In the genomic region with DNA sequence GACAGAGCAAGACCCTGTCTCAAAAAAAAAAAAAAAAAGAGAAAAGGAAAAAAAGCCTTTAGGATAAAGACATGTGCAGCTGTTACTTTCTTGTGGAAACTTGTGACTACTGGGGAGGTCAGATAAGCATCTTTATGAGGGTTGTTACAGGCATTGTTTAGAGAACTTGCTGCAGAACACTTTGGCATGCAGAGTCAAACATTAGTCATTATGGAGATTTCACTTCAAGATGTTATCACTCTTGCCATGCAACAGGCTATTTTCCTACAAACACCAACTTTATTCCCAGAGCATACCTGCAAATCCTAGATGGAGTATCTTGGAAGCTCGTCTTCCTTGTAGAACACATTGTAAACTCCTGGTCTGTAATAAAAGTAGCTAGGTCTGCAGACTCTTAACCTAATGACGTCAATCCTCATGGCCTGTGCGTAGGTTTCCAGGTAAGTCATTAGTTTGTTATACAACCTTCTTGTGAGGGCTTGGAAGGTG, we compare ENCODE assay signal across 13 cellular contexts. TPM values are rescaled to one million over a fixed set of nuclear protein-coding genes. Genes with fewer than 3 reads are reported as not detected.
DNase-seq lines count a peak whose midpoint lies in the region; ATAC-seq and TF ChIP-seq lines count a peak whose summit lies in the region.
"Had no signal": no experiment of that assay in that cellular context is flagged by ENCODE, and none has a peak within 500 bp of the region (broad histone marks: within the 10 kb centered on the region; RNA-seq: fewer than 3 reads in every experiment).

No MANE protein-coding gene starts in this region.

- no peak for ATAC-seq in GM18858 (IDR thresholded peaks at IDR 0.05; ENCODE audit: unreplicated experiment)

- no peaks in the 10 kb centered on the region for H3K27me3 ChIP-seq in A673 (replicated peaks; ENCODE audit: insufficient read depth, low read depth, low read length, poor library complexity)
- H3K27me3 ChIP-seq in HAP-1 (ENCODE audit: low read depth) = no peaks in the 10 kb centered on the region; the same call in 1 of the 2 replicates
- no peaks in the 10 kb centered on the region for H3K27me3 ChIP-seq in adipocyte (replicated peaks; ENCODE audit: control insufficient read depth, insufficient read depth, low read length)

- peak; percentile 43 for DNase-seq in A673 (ENCODE audit: low spot score)
- peak; percentile 31 to 95 for DNase-seq in HAP-1 (ENCODE audit: low spot score in 2 of 2)
- peak; percentile 73 for DNase-seq in adipocyte (ENCODE audit: low read depth)
- peak; percentile 81 for DNase-seq in iris pigment epithelial cell (ENCODE audit: low read depth)
- no peak for DNase-seq in activated CD8-positive, alpha-beta memory T cell treated with anti-CD3 and anti-CD28 coated beads, Interleukin-2, amount 50 U/mL, for 48 hours
- DNase-seq in activated CD4-positive, alpha-beta T cell treated with anti-CD3 and anti-CD28 coated beads, Interleukin-2, amount 10 ng/mL, durations not matched to agents 7 days and 5 days = no peak
- no peak for DNase-seq in CD14-positive monocyte (ENCODE audit: low spot score)
- DNase-seq: activated effector memory CD4-positive, alpha-beta T cell treated with anti-CD3 and anti-CD28 coated beads, Interleukin-2, amount 50 U/mL, for 16 hours; effector memory CD4-positive, alpha-beta T cell; NCI-H1048; NCI-H82; posterior cingulate gyrus had no signal

- BruUV-seq in A673 (replicated peaks; lab: Mats Ljungman, UMichigan) = no TSS peak

- H3K9ac ChIP-seq in adipocyte (ENCODE audit: low read length) = no peak overlapping the region

- H3K4me3 ChIP-seq in A673 (ENCODE audit: low read depth, low read length, poor library complexity, severe bottlenecking) (no peak overlapping the region), HAP-1 (no peak overlapping the region), adipocyte (ENCODE audit: low read length) (no peak overlapping the region)

- in situ Hi-C loops in HAP-1 (cut with MboI; ENCODE audit: low sequenced_read_pairs) = no loop called here

- TF ChIP-seq CTCF in A673 (conservative IDR thresholded peaks at IDR 0.05; ENCODE audit: low read depth, low read length) (no peak), CD14-positive monocyte (IDR thresholded peaks at IDR 0.05) (no peak)

- H3K27ac ChIP-seq in A673 (ENCODE audit: low read depth, low read length, poor library complexity, severe bottlenecking) = no peak overlapping the region

- H3K4me1 ChIP-seq in A673 (ENCODE audit: insufficient read depth, low read length, poor library complexity, severe bottlenecking) (no peaks in the 10 kb centered on the region), HAP-1 (peaks cover 12% of the 10 kb centered on the region), adipocyte (ENCODE audit: control insufficient read depth, insufficient read depth, low read length) (no peaks in the 10 kb centered on the region)

- no peak overlapping the region for H3K27ac Mint-ChIP-seq in activated CD4-positive, alpha-beta T cell treated with anti-CD3 and anti-CD28 coated beads, Interleukin-2, amount 10 ng/mL, durations not matched to agents 7 days and 5 days
- no peak overlapping the region for H3K27ac Mint-ChIP-seq in CD14-positive monocyte

- no peaks in the 10 kb centered on the region for H3K4me1 Mint-ChIP-seq in activated CD4-positive, alpha-beta T cell treated with anti-CD3 and anti-CD28 coated beads, Interleukin-2, amount 10 ng/mL, durations not matched to agents 7 days and 5 days
- no peaks in the 10 kb centered on the region for H3K4me1 Mint-ChIP-seq in CD14-positive monocyte

- H3K9me3 Mint-ChIP-seq in activated CD4-positive, alpha-beta T cell treated with anti-CD3 and anti-CD28 coated beads, Interleukin-2, amount 10 ng/mL, durations not matched to agents 7 days and 5 days = no peaks in the 10 kb centered on the region
- H3K9me3 Mint-ChIP-seq in CD14-positive monocyte = peaks cover 0 to 4% (median 1%) of the 10 kb centered on the region in 7 donors

- no peaks in the 10 kb centered on the region for H3K9me3 ChIP-seq in A673 (ENCODE audit: low read depth, low read length, poor library complexity, severe bottlenecking)
- H3K9me3 ChIP-seq in HAP-1 = no peaks in the 10 kb centered on the region
- H3K9me3 ChIP-seq in adipocyte (ENCODE audit: control insufficient read depth, low read length) = no peaks in the 10 kb centered on the region

- H3K4me3 Mint-ChIP-seq in activated CD4-positive, alpha-beta T cell treated with anti-CD3 and anti-CD28 coated beads, Interleukin-2, amount 10 ng/mL, durations not matched to agents 7 days and 5 days = no peak overlapping the region
- H3K4me3 Mint-ChIP-seq in CD14-positive monocyte = no peak overlapping the region

- H3K27me3 Mint-ChIP-seq in activated CD4-positive, alpha-beta T cell treated with anti-CD3 and anti-CD28 coated beads, Interleukin-2, amount 10 ng/mL, durations not matched to agents 7 days and 5 days = no peaks in the 10 kb centered on the region
- H3K27me3 Mint-ChIP-seq in CD14-positive monocyte (ENCODE audit: low read depth in 3 of 3) = peaks cover 0 to 3% (median 0%) of the 10 kb centered on the region in 3 donors

- POLR2A ChIA-PET in A673 (lab: Charles Lee; ENCODE audit: low non-redundant PET) = no interaction called here
- POLR2A ChIA-PET in activated CD4-positive, alpha-beta T cell treated with anti-CD3 and anti-CD28 coated beads, Interleukin-2, amount 10 ng/mL, durations not matched to agents 7 days and 5 days (lab: Charles Lee) = no interaction called here

- H3K36me3 Mint-ChIP-seq in activated CD4-positive, alpha-beta T cell treated with anti-CD3 and anti-CD28 coated beads, Interleukin-2, amount 10 ng/mL, durations not matched to agents 7 days and 5 days (ENCODE audit: low read depth) = peaks cover 16% of the 10 kb centered on the region
- H3K36me3 Mint-ChIP-seq in CD14-positive monocyte = peaks cover 3 to 5% of the 10 kb centered on the region in 2 donors

- intact Hi-C loops in A673 (cut with micrococcal nuclease; ENCODE audit: unreplicated experiment) = no loop called here
- intact Hi-C loops in CD14-positive monocyte (cut with micrococcal nuclease) = no loop called here

- H3K36me3 ChIP-seq in A673 (ENCODE audit: insufficient read depth, low read length, poor library complexity, severe bottlenecking) (no peaks in the 10 kb centered on the region), HAP-1 (replicated peaks) (no peaks in the 10 kb centered on the region; the same call in 1 of the 2 replicates), adipocyte (ENCODE audit: control insufficient read depth, insufficient read depth, low read length, severe bottlenecking) (peaks cover 3% of the 10 kb centered on the region)

- CTCF ChIA-PET in A673 (lab: Charles Lee) = no interaction called here
- CTCF ChIA-PET in activated CD4-positive, alpha-beta T cell treated with anti-CD3 and anti-CD28 coated beads, Interleukin-2, amount 10 ng/mL, durations not matched to agents 7 days and 5 days (lab: Charles Lee) = interaction anchor here (1.0 to 1.2 kb wide), 2 partner anchors 12 to 34 kb away, joined by 3 to 5 read pairs; no protein-coding TSS in a partner anchor

RNA-seq across cellular contexts. Expression of a gene that starts 36.3 kb away (rescaled TPM):
- total RNA-seq in A673 (2021) = 19.0 and 23.6 TPM in 2 replicates
- total RNA-seq in activated CD4-positive, alpha-beta T cell treated with anti-CD3 and anti-CD28 coated beads, Interleukin-2, amount 10 ng/mL, durations not matched to agents 7 days and 5 days = 10 to 100 TPM; 17.5 to 20.7 TPM
- polyA plus RNA-seq in CD14-positive monocyte = 1 to 10 TPM; 2.1 to 3.6 TPM

RNA-seq across cellular contexts. Expression of a gene that starts 49.9 kb away (rescaled TPM):
- 12.8 and 13.5 TPM in 2 replicates for total RNA-seq in A673 (2021)
- total RNA-seq in activated CD4-positive, alpha-beta T cell treated with anti-CD3 and anti-CD28 coated beads, Interleukin-2, amount 10 ng/mL, durations not matched to agents 7 days and 5 days = 10 to 100 TPM; 20.0 to 23.0 TPM
- 10 to 100 TPM in 1 of 2 donors, 1 to 10 TPM in 1; 7.6 to 13.3 TPM for polyA plus RNA-seq in CD14-positive monocyte

Comparison
In these comparisons a context has a peak if more than half of its experiments do, and no peak if none do; other contexts are left out.
1. DNase-seq: peak in A673 (single experiment), HAP-1 (2 of 2), adipocyte (single experiment) and iris pigment epithelial cell (single experiment); none in activated CD8-positive, alpha-beta memory T cell treated with anti-CD3 and anti-CD28 coated beads, Interleukin-2, amount 50 U/mL, for 48 hours (single experiment), activated CD4-positive, alpha-beta T cell treated with anti-CD3 and anti-CD28 coated beads, Interleukin-2, amount 10 ng/mL, durations not matched to agents 7 days and 5 days (single experiment) and CD14-positive monocyte (single experiment).